ENCODE assay signal across 15 cellular contexts in the genomic region with DNA sequence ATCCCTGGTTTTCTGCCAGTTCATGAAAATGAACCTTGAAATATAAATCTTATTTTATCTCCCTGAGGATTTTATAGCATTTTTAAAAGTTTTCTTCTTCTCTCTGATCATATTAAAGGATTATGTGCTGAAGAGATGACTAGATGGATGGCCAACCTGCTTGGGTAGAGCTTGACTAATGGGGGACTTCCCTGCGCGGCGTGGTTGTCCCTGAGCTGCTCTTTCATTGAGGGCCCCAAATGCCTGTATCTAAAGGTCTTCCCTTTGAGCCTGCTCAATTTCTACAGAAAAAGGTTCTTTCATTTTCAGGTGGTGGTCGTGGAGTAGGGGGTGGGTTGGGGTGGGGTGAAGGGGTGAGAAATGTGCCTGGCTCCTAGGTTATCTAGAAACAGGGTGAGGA. TPM values are rescaled to one million over a fixed set of nuclear protein-coding genes. Genes with fewer than 3 reads are reported as not detected.
A peak's percentile ranks its signal among the peaks of the same experiment; 100 is the strongest.
DNase-seq lines count a peak whose midpoint lies in the region; ATAC-seq lines count a peak whose summit lies in the region.
"Had no signal": no experiment of that assay in that cellular context is flagged by ENCODE, and none has a peak within 500 bp of the region (broad histone marks: within the 10 kb centered on the region; RNA-seq: fewer than 3 reads in every experiment).

No MANE protein-coding gene starts in this region.

- no peaks in the 10 kb centered on the region for H3K36me3 Mint-ChIP-seq in T-helper 2 cell treated with Interferon-gamma antibody and Interleukin-4, amounts not matched to agents 5 μg/mL and 100 μg/mL, for 36 hours (ENCODE audit: low read depth)
- no peaks in the 10 kb centered on the region for H3K36me3 Mint-ChIP-seq in activated T-cell treated with anti-CD3 and anti-CD28 coated beads, Interleukin-2, amount 50 U/mL, for 24 hours (ENCODE audit: low read depth)
- no peaks in the 10 kb centered on the region for H3K36me3 Mint-ChIP-seq in activated T-helper 17 cell treated with anti-CD3 and anti-CD28 coated beads, Interleukin-2, amount 50 U/mL, for 72 hours (ENCODE audit: low read depth)
- no peaks in the 10 kb centered on the region for H3K36me3 Mint-ChIP-seq in stimulated activated effector memory CD8-positive, alpha-beta T cell treated with anti-CD3 and anti-CD28 coated beads, Interleukin-12 subunit alpha, Interleukin-12 subunit beta, amount 100 ng/mL, for 72 hours

- ATAC-seq in activated T-helper 17 cell treated with anti-CD3 and anti-CD28 coated beads, Interleukin-2, amount 50 U/mL, for 72 hours (replicated peaks): peak; percentile 20
- peak; percentile 45 for ATAC-seq in stimulated activated effector memory CD8-positive, alpha-beta T cell treated with anti-CD3 and anti-CD28 coated beads, Interleukin-12 subunit alpha, Interleukin-12 subunit beta, amount 100 ng/mL, for 72 hours
- no peak for ATAC-seq in GM21717 (IDR thresholded peaks at IDR 0.05; ENCODE audit: unreplicated experiment)

- no peak overlapping the region for H3K27ac Mint-ChIP-seq in T-helper 2 cell treated with Interferon-gamma antibody and Interleukin-4, amounts not matched to agents 5 μg/mL and 100 μg/mL, for 36 hours
- peak overlapping the region; percentile 35 for H3K27ac Mint-ChIP-seq in activated T-cell treated with anti-CD3 and anti-CD28 coated beads, Interleukin-2, amount 50 U/mL, for 24 hours
- peak overlapping the region; percentile 61 for H3K27ac Mint-ChIP-seq in activated T-helper 17 cell treated with anti-CD3 and anti-CD28 coated beads, Interleukin-2, amount 50 U/mL, for 72 hours
- no peak overlapping the region for H3K27ac Mint-ChIP-seq in stimulated activated effector memory CD8-positive, alpha-beta T cell treated with anti-CD3 and anti-CD28 coated beads, Interleukin-12 subunit alpha, Interleukin-12 subunit beta, amount 100 ng/mL, for 72 hours
- H3K27ac Mint-ChIP-seq: HFFc6 had no signal

- peaks cover 14% of the 10 kb centered on the region for H3K4me1 Mint-ChIP-seq in T-helper 2 cell treated with Interferon-gamma antibody and Interleukin-4, amounts not matched to agents 5 μg/mL and 100 μg/mL, for 36 hours (ENCODE audit: low read depth)
- H3K4me1 Mint-ChIP-seq in activated T-cell treated with anti-CD3 and anti-CD28 coated beads, Interleukin-2, amount 50 U/mL, for 24 hours (ENCODE audit: low read depth): peaks cover 29% of the 10 kb centered on the region
- peaks cover 16% of the 10 kb centered on the region for H3K4me1 Mint-ChIP-seq in activated T-helper 17 cell treated with anti-CD3 and anti-CD28 coated beads, Interleukin-2, amount 50 U/mL, for 72 hours
- peaks cover 31% of the 10 kb centered on the region for H3K4me1 Mint-ChIP-seq in stimulated activated effector memory CD8-positive, alpha-beta T cell treated with anti-CD3 and anti-CD28 coated beads, Interleukin-12 subunit alpha, Interleukin-12 subunit beta, amount 100 ng/mL, for 72 hours

- peaks cover 11% of the 10 kb centered on the region for H3K27me3 Mint-ChIP-seq in T-helper 2 cell treated with Interferon-gamma antibody and Interleukin-4, amounts not matched to agents 5 μg/mL and 100 μg/mL, for 36 hours (ENCODE audit: low read depth)
- H3K27me3 Mint-ChIP-seq in activated T-cell treated with anti-CD3 and anti-CD28 coated beads, Interleukin-2, amount 50 U/mL, for 24 hours: no peaks in the 10 kb centered on the region
- no peaks in the 10 kb centered on the region for H3K27me3 Mint-ChIP-seq in activated T-helper 17 cell treated with anti-CD3 and anti-CD28 coated beads, Interleukin-2, amount 50 U/mL, for 72 hours

- H3K4me3 Mint-ChIP-seq in T-helper 2 cell treated with Interferon-gamma antibody and Interleukin-4, amounts not matched to agents 5 μg/mL and 100 μg/mL, for 36 hours: no peak overlapping the region
- H3K4me3 Mint-ChIP-seq in activated T-cell treated with anti-CD3 and anti-CD28 coated beads, Interleukin-2, amount 50 U/mL, for 24 hours: no peak overlapping the region
- H3K4me3 Mint-ChIP-seq in activated T-helper 17 cell treated with anti-CD3 and anti-CD28 coated beads, Interleukin-2, amount 50 U/mL, for 72 hours: no peak overlapping the region
- no peak overlapping the region for H3K4me3 Mint-ChIP-seq in stimulated activated effector memory CD8-positive, alpha-beta T cell treated with anti-CD3 and anti-CD28 coated beads, Interleukin-12 subunit alpha, Interleukin-12 subunit beta, amount 100 ng/mL, for 72 hours
- H3K4me3 Mint-ChIP-seq: HFFc6 had no signal

- H3K9me3 Mint-ChIP-seq in T-helper 2 cell treated with Interferon-gamma antibody and Interleukin-4, amounts not matched to agents 5 μg/mL and 100 μg/mL, for 36 hours: no peaks in the 10 kb centered on the region
- no peaks in the 10 kb centered on the region for H3K9me3 Mint-ChIP-seq in activated T-cell treated with anti-CD3 and anti-CD28 coated beads, Interleukin-2, amount 50 U/mL, for 24 hours
- no peaks in the 10 kb centered on the region for H3K9me3 Mint-ChIP-seq in activated T-helper 17 cell treated with anti-CD3 and anti-CD28 coated beads, Interleukin-2, amount 50 U/mL, for 72 hours
- no peaks in the 10 kb centered on the region for H3K9me3 Mint-ChIP-seq in stimulated activated effector memory CD8-positive, alpha-beta T cell treated with anti-CD3 and anti-CD28 coated beads, Interleukin-12 subunit alpha, Interleukin-12 subunit beta, amount 100 ng/mL, for 72 hours
- H3K9me3 Mint-ChIP-seq: HFFc6 had no signal

- DNase-seq in T-helper 2 cell treated with Interferon-gamma antibody and Interleukin-4, amounts not matched to agents 5 μg/mL and 100 μg/mL, for 36 hours (ENCODE audit: low spot score): peak; percentile 25
- DNase-seq in T-helper 2 cell (no peak), activated T-cell treated with anti-CD3 and anti-CD28 coated beads for 4 hours (no peak), DMS114 treated with DMSO at 0.1 percent for 48 hours (lab: John Stamatoyannopoulos, UW; ENCODE audit: unreplicated experiment) (no peak)
- DNase-seq in activated T-cell treated with anti-CD3 and anti-CD28 coated beads, Interleukin-2, amount 50 U/mL, for 24 hours: no peak
- no peak for DNase-seq in stimulated activated effector memory CD8-positive, alpha-beta T cell treated with anti-CD3 and anti-CD28 coated beads, Interleukin-12 subunit alpha, Interleukin-12 subunit beta, amount 100 ng/mL, for 72 hours (ENCODE audit: low spot score in 2 of 2)
- DNase-seq: AML-193; DMS79 treated with DMSO at 0.1 percent for 48 hours; H7; HFFc6; MV-4-11; NCI-H1694 treated with DMSO at 0.1 percent for 48 hours; NK-92 treated with Interleukin-12 subunit alpha and Interleukin-12 subunit beta, amount 100 ng/mL, for 24 hours had no signal

RNA-seq across cellular contexts. Expression of gene CDKN2AIPNL, which starts 20.5 kb away (rescaled TPM):
- 10 to 100 TPM in 1 of 2 donors, 1 to 10 TPM in 1; 8.9 to 23.0 TPM for total RNA-seq in activated T-helper 17 cell treated with anti-CD3 and anti-CD28 coated beads, Interleukin-2, amount 50 U/mL, for 72 hours

Comparison
In these comparisons a context has a peak if more than half of its experiments do, and no peak if none do; other contexts are left out.
1. H3K27ac Mint-ChIP-seq: peak in activated T-cell treated with anti-CD3 and anti-CD28 coated beads, Interleukin-2, amount 50 U/mL, for 24 hours (single experiment) and activated T-helper 17 cell treated with anti-CD3 and anti-CD28 coated beads, Interleukin-2, amount 50 U/mL, for 72 hours (single experiment); none in T-helper 2 cell treated with Interferon-gamma antibody and Interleukin-4, amounts not matched to agents 5 μg/mL and 100 μg/mL, for 36 hours (single experiment) and stimulated activated effector memory CD8-positive, alpha-beta T cell treated with anti-CD3 and anti-CD28 coated beads, Interleukin-12 subunit alpha, Interleukin-12 subunit beta, amount 100 ng/mL, for 72 hours (single experiment).